In the genomic region with DNA sequence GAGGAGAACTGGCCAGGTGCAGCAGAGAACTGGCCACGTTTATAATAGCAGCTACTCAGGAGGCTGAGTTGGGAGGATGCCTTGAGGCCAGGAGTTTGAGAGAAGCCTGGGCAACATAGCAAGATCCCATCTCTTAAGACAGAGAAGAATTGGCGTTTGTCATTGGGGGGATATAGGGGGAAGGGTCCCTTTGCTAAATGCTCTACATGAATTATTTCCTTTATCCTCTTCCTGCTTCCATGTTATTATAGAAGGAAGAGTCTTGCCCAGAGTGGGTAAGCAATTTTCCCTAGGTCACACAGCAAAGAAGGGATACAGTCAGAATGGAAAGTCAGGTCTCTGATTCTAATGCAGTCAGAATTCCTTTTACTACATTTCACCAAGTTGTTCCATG, we compare ENCODE assay signal across 21 cellular contexts.
"Had no signal": no experiment of that assay in that cellular context is flagged by ENCODE, and none has a peak within 500 bp of the region (broad histone marks: within the 10 kb centered on the region; RNA-seq: fewer than 3 reads in every experiment).

No MANE protein-coding gene starts in this region.

- H3K9me3 ChIP-seq: heart right ventricle had no signal

- DNase-seq: activated B cell treated with CpG ODN at 0.5 μM for 24 hours; activated CD4-positive, alpha-beta T cell treated with anti-CD3 and anti-CD28 coated beads for 36 hours; activated CD4-positive, alpha-beta T cell treated with anti-CD3 and anti-CD28 coated beads, Interleukin-2, amount 50 U/mL, for 48 hours; activated CD8-positive, alpha-beta memory T cell treated with anti-CD3 and anti-CD28 coated beads, Interleukin-2, amount 50 U/mL, for 48 hours; activated naive CD4-positive, alpha-beta T cell; activated naive CD8-positive, alpha-beta T cell treated with anti-CD3 and anti-CD28 coated beads for 36 hours; activated T-cell treated with anti-CD3 and anti-CD28 coated beads, Interleukin-2, amount 50 U/mL, for 4 hours; cortex of kidney; heart right ventricle; islet precursor cell; left cardiac atrium; nucleus accumbens; stimulated activated CD4-positive, alpha-beta T cell treated with anti-CD3 and anti-CD28 coated beads, Interleukin-4, amount 100 ng/mL, for 24 hours; stimulated activated naive CD4-positive, alpha-beta T cell treated with Interleukin-2 at 50 U/mL for 16 hours; substantia nigra; T1000; trophoblast cell had no signal

- FAIRE-seq: bronchial epithelial cell had no signal

- H3K9ac ChIP-seq: parathyroid adenoma had no signal

- H3K27me3 ChIP-seq: heart right ventricle had no signal

- H3K4me1 ChIP-seq: parathyroid adenoma had no signal

- H3K4me3 ChIP-seq: heart right ventricle, smooth muscle cell had no signal

- H3K36me3 ChIP-seq: heart right ventricle had no signal

- H3K27ac ChIP-seq: epithelial cell of prostate, heart right ventricle, parathyroid adenoma had no signal
